In genomic region chr2:63590621-63591408, GRCh38 we compare ENCODE assay signal across 8 cellular contexts. TPM values are rescaled to one million over a fixed set of nuclear protein-coding genes. Genes with fewer than 3 reads are reported as not detected.
DNase-seq lines count a peak whose midpoint lies in the region; ATAC-seq lines count a peak whose summit lies in the region.

No MANE protein-coding gene starts in this region.

- in situ Hi-C loops in KBM-7 (cut with MboI; ENCODE audit: low pct_unique_long_range_greater_than_20kb, low sequenced_read_pairs) = no loop called here

- H3K4me1 Mint-ChIP-seq in activated naive CD8-positive, alpha-beta T cell treated with anti-CD3 and anti-CD28 coated beads, Interleukin-2, amount 50 U/mL, for 24 hours = peaks cover 45% of the 10 kb centered on the region

- peak overlapping the region; percentile 96 for H3K27ac Mint-ChIP-seq in activated naive CD8-positive, alpha-beta T cell treated with anti-CD3 and anti-CD28 coated beads, Interleukin-2, amount 50 U/mL, for 24 hours

- ATAC-seq in activated naive CD8-positive, alpha-beta T cell treated with anti-CD3 and anti-CD28 coated beads, Interleukin-2, amount 50 U/mL, for 24 hours = no peak
- ATAC-seq in GM21515 (IDR thresholded peaks at IDR 0.05; ENCODE audit: unreplicated experiment) (no peak), HG03025 (IDR thresholded peaks at IDR 0.05; ENCODE audit: low FRiP score, unreplicated experiment) (no peak), HG03280 (IDR thresholded peaks at IDR 0.05; ENCODE audit: unreplicated experiment) (no peak)

- no peaks in the 10 kb centered on the region for H3K9me3 Mint-ChIP-seq in activated naive CD8-positive, alpha-beta T cell treated with anti-CD3 and anti-CD28 coated beads, Interleukin-2, amount 50 U/mL, for 24 hours

- DNase-seq in EH (ENCODE audit: low read depth) = peak; percentile 9
- DNase-seq in KBM-7 = peak; percentile 50
- DNase-seq in activated naive CD8-positive, alpha-beta T cell treated with anti-CD3 and anti-CD28 coated beads, Interleukin-2, amount 50 U/mL, for 24 hours = no peak
- DNase-seq in myocyte (ENCODE audit: low read depth) = peak; percentile 7
- no peak for DNase-seq in activated effector memory CD4-positive, alpha-beta T cell treated with Interleukin-2 at 50 U/mL for 16 hours

- H3K36me3 Mint-ChIP-seq in activated naive CD8-positive, alpha-beta T cell treated with anti-CD3 and anti-CD28 coated beads, Interleukin-2, amount 50 U/mL, for 24 hours (ENCODE audit: low read depth) = peaks cover 31% of the 10 kb centered on the region

- H3K27me3 Mint-ChIP-seq in activated naive CD8-positive, alpha-beta T cell treated with anti-CD3 and anti-CD28 coated beads, Interleukin-2, amount 50 U/mL, for 24 hours = no peaks in the 10 kb centered on the region

- peak overlapping the region; percentile 98 for H3K4me3 Mint-ChIP-seq in activated naive CD8-positive, alpha-beta T cell treated with anti-CD3 and anti-CD28 coated beads, Interleukin-2, amount 50 U/mL, for 24 hours

RNA-seq across cellular contexts. Expression of gene MDH1, which starts 2.1 kb away (rescaled TPM):
- total RNA-seq in myocyte = 154 and 256 TPM in 2 replicates
- polyA plus RNA-seq in myocyte (2012) = 112 TPM

RNA-seq across cellular contexts. Expression of gene WDPCP, which starts 2.5 kb away (rescaled TPM):
- 5.5 and 8.1 TPM in 2 replicates for total RNA-seq in myocyte
- polyA plus RNA-seq in myocyte (2012) = 4.6 TPM

Comparison
In these comparisons a context has a peak if more than half of its experiments do, and no peak if none do; other contexts are left out.
1. DNase-seq: peak in EH (single experiment), KBM-7 (single experiment) and myocyte (single experiment); none in activated naive CD8-positive, alpha-beta T cell treated with anti-CD3 and anti-CD28 coated beads, Interleukin-2, amount 50 U/mL, for 24 hours (single experiment) and activated effector memory CD4-positive, alpha-beta T cell treated with Interleukin-2 at 50 U/mL for 16 hours (single experiment).